8 cellular contexts compared by ENCODE assay signal in the genomic region with DNA sequence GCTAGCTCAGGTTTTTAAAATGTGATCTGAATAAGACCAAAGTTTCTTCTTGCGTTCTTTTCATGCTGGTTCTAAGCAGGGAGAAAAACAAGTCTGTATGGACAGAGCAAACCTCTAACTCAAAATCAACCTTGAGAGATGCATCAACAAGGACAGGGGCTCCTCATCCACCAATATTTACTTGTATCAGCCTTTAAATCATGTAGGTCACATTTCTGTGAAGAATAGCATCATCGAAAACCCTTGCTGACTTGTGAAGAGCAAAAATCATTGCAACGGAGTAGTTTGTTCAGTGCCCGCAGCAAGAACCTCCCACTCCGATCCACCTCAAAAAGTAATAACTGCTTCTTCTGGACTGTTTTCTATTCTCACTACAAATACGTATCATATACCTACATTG. TPM values are rescaled to one million over a fixed set of nuclear protein-coding genes. Genes with fewer than 3 reads are reported as not detected.
A peak's percentile ranks its signal among the peaks of the same experiment; 100 is the strongest.
DNase-seq lines count a peak whose midpoint lies in the region; ATAC-seq and TF ChIP-seq lines count a peak whose summit lies in the region.

No MANE protein-coding gene starts in this region.

- no peak for TF ChIP-seq EP300 in tibial nerve (IDR thresholded peaks at IDR 0.05)

- no peaks in the 10 kb centered on the region for H3K36me3 Mint-ChIP-seq in activated T-cell treated with anti-CD3 and anti-CD28 coated beads, Interleukin-2, amount 50 U/mL, for 72 hours (ENCODE audit: insufficient read depth in 2 of 2)
- H3K36me3 Mint-ChIP-seq in brain = no peaks in the 10 kb centered on the region
- H3K36me3 Mint-ChIP-seq in memory B cell = peaks cover 4% of the 10 kb centered on the region

- H3K36me3 ChIP-seq in tibial nerve = peaks cover 0 to 4% (median 0%) of the 10 kb centered on the region in 3 donors

- H3K4me1 ChIP-seq in tibial nerve = peaks cover 0 to 50% (median 17%) of the 10 kb centered on the region in 4 donors

- H3K4me3 ChIP-seq in tibial nerve = peak overlapping the region; percentile 41 to 69 (median 57)

- peaks cover 43% of the 10 kb centered on the region for H3K4me1 Mint-ChIP-seq in activated T-cell treated with anti-CD3 and anti-CD28 coated beads, Interleukin-2, amount 50 U/mL, for 72 hours (ENCODE audit: low read depth)
- H3K4me1 Mint-ChIP-seq in brain (peaks cover 40% of the 10 kb centered on the region), memory B cell (peaks cover 29% of the 10 kb centered on the region)

- TF ChIP-seq CTCF in brain (conservative IDR thresholded peaks at IDR 0.05) = no peak
- no peak for TF ChIP-seq CTCF in tibial nerve (IDR thresholded peaks at IDR 0.05)

- H3K27ac Mint-ChIP-seq in activated T-cell treated with anti-CD3 and anti-CD28 coated beads, Interleukin-2, amount 50 U/mL, for 72 hours = peak overlapping the region; percentile 91
- H3K27ac Mint-ChIP-seq in brain (peak overlapping the region; percentile 95 to 100 (median 99)), memory B cell (peak overlapping the region; percentile 98)

- DNase-seq in activated T-cell treated with anti-CD3 and anti-CD28 coated beads, Interleukin-2, amount 50 U/mL, for 72 hours = no peak
- DNase-seq in activated T-cell treated with anti-CD3 and anti-CD28 coated beads for 4 hours = no peak
- no peak for DNase-seq in memory B cell (ENCODE audit: low spot score in 2 of 2)
- DNase-seq in tibial nerve (ENCODE audit: low spot score in 2 of 2) = no peak
- DNase-seq in NCI-H524 treated with DMSO at 0.1 percent for 48 hours (lab: John Stamatoyannopoulos, UW) = no peak
- DNase-seq in HuH-7.5 (ENCODE audit: low spot score) = no peak

- whole genome bisulfite sequencing in tibial nerve, 2 donors = 21 to 33% methylated on average over 6 of the region's 6 CpGs

- ATAC-seq in activated T-cell treated with anti-CD3 and anti-CD28 coated beads, Interleukin-2, amount 50 U/mL, for 72 hours (replicated peaks in 1 of 2) = no peak
- ATAC-seq in memory B cell (ENCODE audit: low read depth) (no peak), HG03571 (IDR thresholded peaks at IDR 0.05; ENCODE audit: unreplicated experiment) (no peak)

- peak overlapping the region; percentile 95 to 98 for H3K4me3 Mint-ChIP-seq in activated T-cell treated with anti-CD3 and anti-CD28 coated beads, Interleukin-2, amount 50 U/mL, for 72 hours
- H3K4me3 Mint-ChIP-seq in brain = peak overlapping the region; percentile 94 to 99 (median 98)
- peak overlapping the region; percentile 96 for H3K4me3 Mint-ChIP-seq in memory B cell

- no peaks in the 10 kb centered on the region for H3K9me3 Mint-ChIP-seq in activated T-cell treated with anti-CD3 and anti-CD28 coated beads, Interleukin-2, amount 50 U/mL, for 72 hours
- peaks cover 0 to 3% (median 0%) of the 10 kb centered on the region in 5 experiments for H3K9me3 Mint-ChIP-seq in brain
- H3K9me3 Mint-ChIP-seq in memory B cell = no peaks in the 10 kb centered on the region

- peaks cover 0 to 4% (median 0%) of the 10 kb centered on the region in 4 donors for H3K9me3 ChIP-seq in tibial nerve

- no peak for TF ChIP-seq POLR2A in tibial nerve (IDR thresholded peaks at IDR 0.05)

- H3K27me3 ChIP-seq in tibial nerve = no peaks in the 10 kb centered on the region

- peak overlapping the region; percentile 84 to 98 (median 94) for H3K27ac ChIP-seq in tibial nerve

- H3K27me3 Mint-ChIP-seq in activated T-cell treated with anti-CD3 and anti-CD28 coated beads, Interleukin-2, amount 50 U/mL, for 72 hours (ENCODE audit: low read depth) = no peaks in the 10 kb centered on the region
- H3K27me3 Mint-ChIP-seq in brain = peaks cover 8% of the 10 kb centered on the region
- H3K27me3 Mint-ChIP-seq in memory B cell = no peaks in the 10 kb centered on the region

RNA-seq across cellular contexts. Expression of a gene that starts 1.2 kb away (rescaled TPM):
- 1 to 10 TPM; 3.0 TPM for total RNA-seq in activated T-cell treated with anti-CD3 and anti-CD28 coated beads, Interleukin-2, amount 50 U/mL, for 72 hours
- polyA plus RNA-seq in brain (ENCODE audit: insufficient read depth, low read depth, low replicate concordance) = 3.0 TPM
- 10 to 100 TPM; 13.5 to 28.2 (median 18.0) TPM for total RNA-seq in tibial nerve

RNA-seq across cellular contexts. Expression of a gene that starts 22.8 kb away (rescaled TPM):
- 10 to 100 TPM; 14.1 to 21.6 TPM for total RNA-seq in activated T-cell treated with anti-CD3 and anti-CD28 coated beads, Interleukin-2, amount 50 U/mL, for 72 hours
- polyA plus RNA-seq in brain (ENCODE audit: insufficient read depth, low read depth, low replicate concordance) = 3.7 TPM
- 10 to 100 TPM in 2 of 4 donors, 1 to 10 TPM in 2; 9.0 to 13.5 (median 10.5) TPM for total RNA-seq in tibial nerve
